In the genomic region with DNA sequence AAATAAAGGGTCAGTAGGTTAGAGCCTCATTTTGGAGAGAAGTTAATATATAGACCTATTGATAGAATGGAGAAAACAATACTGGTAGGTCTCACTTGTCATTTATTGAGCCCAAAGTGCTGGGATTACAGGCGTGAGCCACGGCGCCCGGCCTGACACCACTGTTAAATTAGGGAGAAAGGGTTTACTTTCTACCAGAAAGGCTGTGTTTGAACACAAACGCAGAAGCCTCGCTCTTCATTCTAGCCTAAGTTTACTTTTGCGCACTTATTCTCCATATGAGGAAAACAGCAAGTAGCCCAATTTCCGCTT, we compare ENCODE assay signal across 2 cellular contexts.
TF ChIP-seq lines count a peak whose summit lies in the region.

No MANE protein-coding gene starts in this region.

TF ChIP-seq in HCT116, 20 proteins besides CTCF, POLR2A, EP300 and RAD21 (continued from another document):
- no peak for TF ChIP-seq ZBTB33 (IDR thresholded peaks at IDR 0.05; ENCODE audit: extremely low read depth, insufficient replicate concordance, low read length)
- no peak for TF ChIP-seq TCF7L2 (IDR thresholded peaks at IDR 0.05; ENCODE audit: borderline replicate concordance, extremely low read depth, insufficient read depth, insufficient read length)
- 0 out of 2 replicates have a peak, but pooled peaks have one; percentile 6 for TF ChIP-seq CBX3 (IDR thresholded peaks at IDR 0.05; ENCODE audit: low read depth)
- TF ChIP-seq SRF (IDR thresholded peaks at IDR 0.05; ENCODE audit: low read depth) = no peak
- TF ChIP-seq ZNF274 (IDR thresholded peaks at IDR 0.05; ENCODE audit: low read depth, low read length) = no peak

TF ChIP-seq in WTC11, 78 proteins besides CTCF, POLR2A, EP300 and RAD21:
- TF ChIP-seq, protein P1, sequence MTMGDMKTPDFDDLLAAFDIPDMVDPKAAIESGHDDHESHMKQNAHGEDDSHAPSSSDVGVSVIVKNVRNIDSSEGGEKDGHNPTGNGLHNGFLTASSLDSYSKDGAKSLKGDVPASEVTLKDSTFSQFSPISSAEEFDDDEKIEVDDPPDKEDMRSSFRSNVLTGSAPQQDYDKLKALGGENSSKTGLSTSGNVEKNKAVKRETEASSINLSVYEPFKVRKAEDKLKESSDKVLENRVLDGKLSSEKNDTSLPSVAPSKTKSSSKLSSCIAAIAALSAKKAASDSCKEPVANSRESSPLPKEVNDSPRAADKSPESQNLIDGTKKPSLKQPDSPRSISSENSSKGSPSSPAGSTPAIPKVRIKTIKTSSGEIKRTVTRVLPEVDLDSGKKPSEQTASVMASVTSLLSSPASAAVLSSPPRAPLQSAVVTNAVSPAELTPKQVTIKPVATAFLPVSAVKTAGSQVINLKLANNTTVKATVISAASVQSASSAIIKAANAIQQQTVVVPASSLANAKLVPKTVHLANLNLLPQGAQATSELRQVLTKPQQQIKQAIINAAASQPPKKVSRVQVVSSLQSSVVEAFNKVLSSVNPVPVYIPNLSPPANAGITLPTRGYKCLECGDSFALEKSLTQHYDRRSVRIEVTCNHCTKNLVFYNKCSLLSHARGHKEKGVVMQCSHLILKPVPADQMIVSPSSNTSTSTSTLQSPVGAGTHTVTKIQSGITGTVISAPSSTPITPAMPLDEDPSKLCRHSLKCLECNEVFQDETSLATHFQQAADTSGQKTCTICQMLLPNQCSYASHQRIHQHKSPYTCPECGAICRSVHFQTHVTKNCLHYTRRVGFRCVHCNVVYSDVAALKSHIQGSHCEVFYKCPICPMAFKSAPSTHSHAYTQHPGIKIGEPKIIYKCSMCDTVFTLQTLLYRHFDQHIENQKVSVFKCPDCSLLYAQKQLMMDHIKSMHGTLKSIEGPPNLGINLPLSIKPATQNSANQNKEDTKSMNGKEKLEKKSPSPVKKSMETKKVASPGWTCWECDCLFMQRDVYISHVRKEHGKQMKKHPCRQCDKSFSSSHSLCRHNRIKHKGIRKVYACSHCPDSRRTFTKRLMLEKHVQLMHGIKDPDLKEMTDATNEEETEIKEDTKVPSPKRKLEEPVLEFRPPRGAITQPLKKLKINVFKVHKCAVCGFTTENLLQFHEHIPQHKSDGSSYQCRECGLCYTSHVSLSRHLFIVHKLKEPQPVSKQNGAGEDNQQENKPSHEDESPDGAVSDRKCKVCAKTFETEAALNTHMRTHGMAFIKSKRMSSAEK (CRISPR knock-in tag; IDR thresholded peaks at IDR 0.05; ENCODE audit: borderline replicate concordance) = no peak
- TF ChIP-seq NR2C2 (CRISPR knock-in tag; IDR thresholded peaks at IDR 0.05) (no peak), CBFB (CRISPR knock-in tag; IDR thresholded peaks at IDR 0.05; ENCODE audit: low read depth) (no peak), IRF1 (CRISPR knock-in tag; IDR thresholded peaks at IDR 0.05) (no peak), E2F4 (CRISPR knock-in tag; IDR thresholded peaks at IDR 0.05; ENCODE audit: borderline replicate concordance, low read depth) (no peak)
TF ChIP-seq in WTC11: peak in this region for 0.
